In the genomic region with DNA sequence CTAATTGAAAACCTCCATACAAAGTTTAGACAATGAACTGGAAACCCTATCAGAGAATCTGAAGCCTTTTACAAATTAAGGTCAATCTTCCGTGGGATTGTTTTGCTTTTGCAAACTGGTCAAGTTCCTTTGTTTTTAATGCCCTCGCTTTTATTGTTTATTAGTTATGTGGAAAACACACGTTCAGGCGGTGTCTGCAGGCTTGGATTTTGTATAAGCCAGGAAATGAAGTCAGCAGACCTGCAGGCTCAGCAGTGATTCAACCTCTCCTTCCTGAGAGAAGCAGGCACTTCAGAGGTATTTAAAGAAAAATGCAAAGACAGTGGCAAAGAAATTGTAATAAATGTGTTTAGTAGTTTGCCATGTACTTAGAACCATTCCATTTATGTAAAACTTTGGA, we compare ENCODE assay signal across 22 cellular contexts.
DNase-seq lines count a peak whose midpoint lies in the region; FAIRE-seq lines count a peak whose summit lies in the region.
"Had no signal": no experiment of that assay in that cellular context is flagged by ENCODE, and none has a peak within 500 bp of the region (broad histone marks: within the 10 kb centered on the region; RNA-seq: fewer than 3 reads in every experiment).

No MANE protein-coding gene starts in this region.

- DNase-seq in HTR-8/SVneo (ENCODE audit: insufficient read length, low spot score) (peak; percentile 8), RKO (ENCODE audit: low spot score) (peak; percentile 21), epithelial cell of prostate (ENCODE audit: low read depth, low spot score) (no peak), pulmonary artery endothelial cell (ENCODE audit: low read depth, low spot score) (peak; percentile 91), NCI-H1092 (lab: John Stamatoyannopoulos, UW) (no peak), NCI-H2196 treated with DMSO at 0.1 percent for 48 hours (lab: John Stamatoyannopoulos, UW; ENCODE audit: unreplicated experiment) (no peak)
- DNase-seq in central memory CD4-positive, alpha-beta T cell = no peak
- DNase-seq: activated CD4-positive, alpha-beta T cell treated with anti-CD3 and anti-CD28 coated beads, Interleukin-2, amount 50 U/mL, for 1 hour; activated T-cell treated with anti-CD3 and anti-CD28 coated beads, Interleukin-2, amount 50 U/mL, for 4 hours; Calu3; effector memory CD4-positive, alpha-beta T cell; foreskin keratinocyte; GDM1; NCI-H1436 treated with DMSO at 0.1 percent for 48 hours; nephron progenitor cell; SK-N-SH; stimulated activated CD4-positive, alpha-beta T cell treated with anti-CD3 and anti-CD28 coated beads, Interleukin-1b, Interleukin-23, amount 100 ng/mL, for 48 hours had no signal

- no peak for FAIRE-seq in HTR-8/SVneo (lab: Jason Lieb, UNC)
- FAIRE-seq: GM12891, K562, TTC549 had no signal

- peak overlapping the region; percentile 3 for H3K27ac ChIP-seq in epithelial cell of prostate
- H3K27ac ChIP-seq: cardiac muscle cell, foreskin keratinocyte, right atrium auricular region had no signal

Comparison
In these comparisons a context has a peak if more than half of its experiments do, and no peak if none do; other contexts are left out.
1. DNase-seq: peak in HTR-8/SVneo (single experiment), RKO (single experiment) and pulmonary artery endothelial cell (single experiment); none in epithelial cell of prostate (single experiment), NCI-H1092 (single experiment), central memory CD4-positive, alpha-beta T cell (single experiment) and NCI-H2196 treated with DMSO at 0.1 percent for 48 hours (single experiment).